28 cellular contexts compared by ENCODE assay signal in genomic region chr18:33854086-33854826, GRCh38.
"Had no signal": no experiment of that assay in that cellular context is flagged by ENCODE, and none has a peak within 500 bp of the region (broad histone marks: within the 10 kb centered on the region; RNA-seq: fewer than 3 reads in every experiment).

No MANE protein-coding gene starts in this region.

- H3K27ac ChIP-seq: ascending aorta, cardiac muscle cell, KMS-11 had no signal

- ATAC-seq: activated CD8-positive, alpha-beta T cell treated with anti-CD3 and anti-CD28 coated beads for 36 hours; activated T-cell treated with anti-CD3 and anti-CD28 coated beads, Interleukin-2, amount 50 U/mL, for 72 hours; activated T-helper 17 cell treated with anti-CD3 and anti-CD28 coated beads, Interleukin-2, amount 50 U/mL, for 72 hours had no signal

- DNase-seq: activated CD4-positive, alpha-beta T cell treated with anti-CD3 and anti-CD28 coated beads, Interleukin-2, amount 10 ng/mL, durations not matched to agents 24 days and 14 days; activated CD4-positive, alpha-beta T cell treated with anti-CD3 and anti-CD28 coated beads, Interleukin-2, amount 50 U/mL, for 4 hours; activated CD8-positive, alpha-beta T cell treated with anti-CD3 and anti-CD28 coated beads for 36 hours; activated effector memory CD4-positive, alpha-beta T cell treated with anti-CD3 and anti-CD28 coated beads, Interleukin-2, amount 50 U/mL, for 16 hours; activated naive CD4-positive, alpha-beta T cell; activated naive CD4-positive, alpha-beta T cell treated with anti-CD3 and anti-CD28 coated beads, Interleukin-2, amount 50 U/mL, for 16 hours; activated naive CD8-positive, alpha-beta T cell treated with anti-CD3 and anti-CD28 coated beads, Interleukin-2, amount 10 ng/mL, durations not matched to agents 7 days and 5 days; activated T-cell treated with anti-CD3 and anti-CD28 coated beads, Interleukin-2, amount 50 U/mL, for 1 hour; activated T-cell treated with anti-CD3 and anti-CD28 coated beads, Interleukin-2, amount 50 U/mL, for 72 hours; amygdala; NCI-H1105 treated with DMSO at 0.1 percent for 48 hours; NCI-H1436; NCI-H1694; NCI-H1930; NCI-H2081 treated with DMSO at 0.1 percent for 48 hours; NCI-H345; NCI-H524 treated with DMSO at 0.1 percent for 48 hours; NK-92 treated with Interleukin-12 subunit alpha and Interleukin-12 subunit beta, amount 100 ng/mL, for 24 hours; OCI-M1; Right ventricle myocardium superior; SW 1271; T-helper 1 cell; T-helper 2 cell; T-helper 9 cell had no signal

- H3K27me3 ChIP-seq: ascending aorta, cardiac muscle cell had no signal

- H3K4me1 ChIP-seq: ascending aorta had no signal

- H3K36me3 ChIP-seq: ascending aorta, cardiac muscle cell had no signal

- H3K4me3 ChIP-seq: ascending aorta, cardiac muscle cell had no signal

- H3K9me3 ChIP-seq: ascending aorta had no signal

- H3K4me2 ChIP-seq: KMS-11 had no signal
